9 cellular contexts compared by ENCODE assay signal in the genomic region with DNA sequence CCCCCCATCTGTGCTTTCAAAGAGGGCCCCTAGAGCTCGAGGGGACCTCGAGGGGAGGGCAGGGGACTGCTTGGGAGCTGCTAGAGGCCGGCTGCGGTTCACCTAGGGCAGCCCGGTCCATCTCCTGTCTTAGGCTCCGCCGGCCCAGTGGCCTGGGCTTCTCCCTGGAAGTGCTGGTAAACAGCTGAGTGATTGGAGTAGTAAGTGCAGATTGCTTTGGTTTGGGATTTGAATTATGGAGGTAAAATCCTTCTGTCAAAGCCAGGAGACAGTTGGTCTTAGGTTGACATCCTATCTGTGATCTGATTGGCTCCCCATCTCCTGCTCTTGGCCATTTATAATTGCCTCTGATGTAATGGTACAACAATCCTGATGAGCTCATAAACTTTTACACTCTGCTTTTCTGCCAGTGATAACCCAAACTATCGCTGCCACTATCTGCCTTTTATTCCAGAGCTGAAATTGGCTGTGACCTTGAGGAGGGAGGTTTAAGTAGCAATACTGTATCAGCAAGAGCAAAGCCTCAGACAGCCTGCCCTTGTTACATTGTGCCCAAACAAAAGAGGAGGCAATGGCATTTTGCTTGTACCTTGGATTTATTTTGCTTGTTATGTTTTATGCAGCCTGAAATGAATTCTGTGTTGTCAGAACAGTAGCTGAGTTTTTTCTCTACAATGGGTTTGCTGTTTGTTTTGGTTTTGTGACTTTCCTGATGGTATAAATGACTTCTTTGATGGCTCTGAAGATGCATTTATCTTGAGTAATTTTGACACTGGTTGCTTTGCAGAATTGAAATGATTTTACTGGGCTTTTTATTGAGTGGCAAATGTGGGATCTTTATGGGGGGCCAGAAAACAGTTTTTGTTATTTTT. TPM values are rescaled to one million over a fixed set of nuclear protein-coding genes. Genes with fewer than 3 reads are reported as not detected.
DNase-seq lines count a peak whose midpoint lies in the region; ATAC-seq and TF ChIP-seq lines count a peak whose summit lies in the region.
"Had no signal": no experiment of that assay in that cellular context is flagged by ENCODE, and none has a peak within 500 bp of the region (broad histone marks: within the 10 kb centered on the region; RNA-seq: fewer than 3 reads in every experiment).

No MANE protein-coding gene starts in this region.

- in situ Hi-C loops in transverse colon (cut with MboI; ENCODE audit: low pct_ligation_motif_present in 1 of 4, low pct_unique_long_range_greater_than_20kb in 1 of 4, low sequenced_read_pairs in 3 of 4), result loop anchor here (10.0 to 25.0 kb wide), 2 partner anchors 87 to 89 kb away; partner anchors contain the start of gene PIGV (in 4 of the 4)

- no peak for ATAC-seq in GM21723 (IDR thresholded peaks at IDR 0.05; ENCODE audit: unreplicated experiment)

- no peaks in the 10 kb centered on the region for H3K9me3 Mint-ChIP-seq in Caco-2 (ENCODE audit: unreplicated experiment)

- DNase-seq in Caco-2, result peak; percentile 63 to 67
- DNase-seq in HEK293T (ENCODE audit: extremely low spot score), result peak; percentile 68
- DNase-seq in NCI-H510A (lab: John Stamatoyannopoulos, UW), result peak; percentile 81
- DNase-seq in activated CD4-positive, alpha-beta T cell treated with anti-CD3 and anti-CD28 coated beads for 48 hours, result peak; percentile 38
- DNase-seq in epidermal melanocyte (ENCODE audit: insufficient read length, low spot score), result peak; percentile 85
- DNase-seq in transverse colon, result peak; percentile 40

- peaks cover 10% of the 10 kb centered on the region for H3K4me1 Mint-ChIP-seq in Caco-2 (ENCODE audit: low read depth, unreplicated experiment)

- peak; percentile 65 for TF ChIP-seq POLR2A in transverse colon (IDR thresholded peaks at IDR 0.05)

- TF ChIP-seq EP300 in transverse colon (IDR thresholded peaks at IDR 0.05; ENCODE audit: low read depth), result no peak

- H3K36me3 Mint-ChIP-seq in Caco-2 (ENCODE audit: insufficient read depth, unreplicated experiment), result peaks cover 22% of the 10 kb centered on the region
- H3K36me3 Mint-ChIP-seq: activated naive CD8-positive, alpha-beta T cell had no signal

- H3K36me3 ChIP-seq in Caco-2 (ENCODE audit: control insufficient read depth, insufficient read depth, low read length) (no peaks in the 10 kb centered on the region), mesodermal cell (ENCODE audit: control insufficient read depth, insufficient read depth, low read length) (peaks cover 36% of the 10 kb centered on the region), transverse colon (no peaks in the 10 kb centered on the region)

- H3K27me3 ChIP-seq in Caco-2 (replicated peaks; ENCODE audit: control insufficient read depth, insufficient read depth, low read length) (no peaks in the 10 kb centered on the region), transverse colon (no peaks in the 10 kb centered on the region)

- POLR2A ChIA-PET in Caco-2 (lab: Charles Lee), result interaction anchor here (0.7 to 1.6 kb wide), 5 partner anchors 21 to 90 kb away, joined by 4 to 14 read pairs (median 4); partner anchors contain the start of gene PIGV
- POLR2A ChIA-PET in HEK293T (lab: Yijun Ruan, JAX), result interaction anchor here (0.6 to 3.6 kb wide), 27 partner anchors 9 to 202 kb away, joined by 3 to 44 read pairs (median 5); partner anchors contain the start of genes GPATCH3, GPN2 and PIGV

- no peak overlapping the region for H3K4me3 Mint-ChIP-seq in Caco-2 (ENCODE audit: unreplicated experiment)
- H3K4me3 Mint-ChIP-seq: activated naive CD8-positive, alpha-beta T cell had no signal

- no peak overlapping the region for H3K27ac Mint-ChIP-seq in Caco-2 (ENCODE audit: unreplicated experiment)
- H3K27ac Mint-ChIP-seq: activated naive CD8-positive, alpha-beta T cell had no signal

- H3K27ac ChIP-seq in mesodermal cell (ENCODE audit: low read depth, low read length, severe bottlenecking) (peak overlapping the region; percentile 89), transverse colon (peak overlapping the region; percentile 98 to 100 (median 100))

- TSS peak; percentile 31 for BruUV-seq in Caco-2 (replicated peaks; lab: Mats Ljungman, UMichigan)

- intact Hi-C loops in Caco-2 (cut with micrococcal nuclease; ENCODE audit: unreplicated experiment), result loop anchor here (5.0 to 10.0 kb wide), 2 partner anchors 167 to 294 kb away; partner anchors contain the start of genes SFN and TRNP1
- intact Hi-C loops in transverse colon (cut with DNase I; ENCODE audit: low total_unique reads), result no loop called here

- 0% methylated on average over 3 to 7 of the region's 8 CpGs for WGBS in mesodermal cell (ENCODE audit: insufficient coverage in 2 of 2), 2 experiments
- 0 to 2% methylated on average over 1 to 8 of the region's 8 CpGs for WGBS in transverse colon (ENCODE audit: low coverage in 1 of 2), 2 donors

- H3K4me3 ChIP-seq in Caco-2 (ENCODE audit: low read depth, low read length) (peak overlapping the region; percentile 73), mesodermal cell (ENCODE audit: extremely low read depth, insufficient read depth, low read length, poor library complexity, severe bottlenecking) (peak overlapping the region; percentile 91), transverse colon (peak overlapping the region; percentile 90 to 99 (median 93))

- no peaks in the 10 kb centered on the region for H3K9me3 ChIP-seq in Caco-2
- H3K9me3 ChIP-seq in mesodermal cell (ENCODE audit: control insufficient read depth, low read length), result no peaks in the 10 kb centered on the region
- H3K9me3 ChIP-seq in transverse colon, result no peaks in the 10 kb centered on the region

- H3K4me1 ChIP-seq in Caco-2 (peaks cover 61% of the 10 kb centered on the region), mesodermal cell (ENCODE audit: control insufficient read depth, insufficient read depth, low read length, poor library complexity, severe bottlenecking) (peaks cover 44% of the 10 kb centered on the region), transverse colon (peaks cover 56 to 71% (median 70%) of the 10 kb centered on the region in 4 donors)

- TF ChIP-seq CTCF in Caco-2 (IDR thresholded peaks at IDR 0.05; ENCODE audit: insufficient read depth in 1 of 2, low read depth in 1 of 2, low read length in 1 of 2, severe bottlenecking in 1 of 2, unreplicated experiment in 1 of 2) (no peak), transverse colon (IDR thresholded peaks at IDR 0.05) (no peak)

- CTCF ChIA-PET in Caco-2 (lab: Charles Lee), result interaction anchor here (0.6 to 2.1 kb wide), 6 partner anchors 21 to 132 kb away, joined by 3 to 10 read pairs (median 4); no protein-coding TSS in a partner anchor
- CTCF ChIA-PET in HEK293T (lab: Yijun Ruan, JAX), result interaction anchor here (0.8 to 2.7 kb wide), 6 partner anchors 19 to 99 kb away, joined by 3 to 12 read pairs (median 4); no protein-coding TSS in a partner anchor

- H3K27me3 Mint-ChIP-seq in Caco-2 (ENCODE audit: insufficient read depth, unreplicated experiment), result no peaks in the 10 kb centered on the region
- H3K27me3 Mint-ChIP-seq: activated naive CD8-positive, alpha-beta T cell had no signal

TF ChIP-seq in HEK293T, 16 proteins besides CTCF, POLR2A, EP300 and RAD21:
- TF ChIP-seq L3MBTL2 (conservative IDR thresholded peaks at IDR 0.05) (peak; percentile 26; the same call in 1 of the 2 replicates), SUZ12 (IDR thresholded peaks at IDR 0.05) (no peak), FOXM1 (IDR thresholded peaks at IDR 0.05; ENCODE audit: borderline replicate concordance) (no peak), ZNF384 (IDR thresholded peaks at IDR 0.05) (no peak), HDGF (IDR thresholded peaks at IDR 0.05; ENCODE audit: borderline replicate concordance) (no peak), FOXA1 (IDR thresholded peaks at IDR 0.05) (no peak), TARDBP (IDR thresholded peaks at IDR 0.05) (no peak), FOXK2 (IDR thresholded peaks at IDR 0.05) (no peak), NFRKB (IDR thresholded peaks at IDR 0.05) (no peak), BHLHE40 (IDR thresholded peaks at IDR 0.05; ENCODE audit: borderline replicate concordance) (no peak), CTBP1 (IDR thresholded peaks at IDR 0.05; ENCODE audit: borderline replicate concordance) (peak; percentile 84), LEF1 (IDR thresholded peaks at IDR 0.05; ENCODE audit: borderline replicate concordance) (no peak), PKNOX1 (IDR thresholded peaks at IDR 0.05) (peak; percentile 90), ARNT (IDR thresholded peaks at IDR 0.05) (no peak)

RNA-seq across cellular contexts. Expression of gene ARID1A, which starts 2.4 kb away (rescaled TPM):
- total RNA-seq in Caco-2 (2022) (66.5 and 73.3 TPM in 2 replicates), transverse colon (10 to 100 TPM; 43.4 to 72.0 (median 53.1) TPM)
- 59.9 TPM for polyA plus RNA-seq in mesodermal cell (2013, experiment 1 of 2)
- 51.2 TPM for polyA plus RNA-seq in mesodermal cell (2013, experiment 2 of 2)
